ENCODE assay signal across 23 cellular contexts in genomic region chr10:91955114-91955513, GRCh38.
"Had no signal": no experiment of that assay in that cellular context is flagged by ENCODE, and none has a peak within 500 bp of the region (broad histone marks: within the 10 kb centered on the region; RNA-seq: fewer than 3 reads in every experiment).

No MANE protein-coding gene starts in this region.

- ATAC-seq: activated CD8-positive, alpha-beta memory T cell treated with anti-CD3 and anti-CD28 coated beads, Interleukin-2, amount 10 ng/mL, durations not matched to agents 7 days and 5 days; activated CD8-positive, alpha-beta T cell treated with anti-CD3 and anti-CD28 coated beads for 36 hours; activated naive CD8-positive, alpha-beta T cell treated with anti-CD3 and anti-CD28 coated beads, Interleukin-2, amount 50 U/mL, for 24 hours; esophagus mucosa; gastroesophageal sphincter; left cardiac atrium; right lobe of liver had no signal

- H3K4me1 Mint-ChIP-seq: activated B cell treated with CpG ODN at 0.5 μM for 24 hours; activated CD8-positive, alpha-beta memory T cell treated with anti-CD3 and anti-CD28 coated beads, Interleukin-2, amount 10 ng/mL, durations not matched to agents 7 days and 5 days; activated naive CD8-positive, alpha-beta T cell treated with anti-CD3 and anti-CD28 coated beads, Interleukin-2, amount 50 U/mL, for 24 hours; memory B cell; nephron had no signal

- H3K4me1 ChIP-seq: gastroesophageal sphincter, right lobe of liver, thyroid gland had no signal

- H3K9me3 Mint-ChIP-seq: activated B cell treated with CpG ODN at 0.5 μM for 24 hours; activated CD8-positive, alpha-beta T cell treated with anti-CD3 and anti-CD28 coated beads for 36 hours; activated naive CD8-positive, alpha-beta T cell treated with anti-CD3 and anti-CD28 coated beads, Interleukin-2, amount 50 U/mL, for 24 hours; memory B cell; nephron; stimulated activated naive CD8-positive, alpha-beta T cell treated with anti-CD3 and anti-CD28 coated beads, Interleukin-15, Interleukin-2, amounts not matched to agents 100 ng/mL and 50 ng/mL, for 24 hours had no signal

- H3K27me3 ChIP-seq: gastroesophageal sphincter, right lobe of liver, thyroid gland had no signal

- H3K27ac ChIP-seq: gastroesophageal sphincter, right lobe of liver, skin epidermis, thyroid gland had no signal

- DNase-seq: activated B cell treated with CpG ODN at 0.5 μM for 24 hours; activated CD4-positive, alpha-beta T cell treated with anti-CD3 and anti-CD28 coated beads for 48 hours; activated CD8-positive, alpha-beta memory T cell treated with anti-CD3 and anti-CD28 coated beads, Interleukin-2, amount 10 ng/mL, durations not matched to agents 7 days and 5 days; activated CD8-positive, alpha-beta T cell treated with anti-CD3 and anti-CD28 coated beads for 36 hours; activated effector memory CD4-positive, alpha-beta T cell treated with anti-CD3 and anti-CD28 coated beads, Interleukin-2, amount 50 U/mL, for 16 hours; activated naive CD4-positive, alpha-beta T cell treated with anti-CD3 and anti-CD28 coated beads, Interleukin-2, amount 50 U/mL, for 16 hours; activated naive CD8-positive, alpha-beta T cell treated with anti-CD3 and anti-CD28 coated beads, Interleukin-2, amount 50 U/mL, for 24 hours; activated T-cell treated with anti-CD3 and anti-CD28 coated beads for 4 hours; effector memory CD4-positive, alpha-beta T cell; head of caudate nucleus; hypothalamus; left cardiac atrium; nucleus accumbens; right lobe of liver; stimulated activated CD4-positive, alpha-beta T cell treated with anti-CD3 and anti-CD28 coated beads, Interleukin-1b, Interleukin-23, amount 100 ng/mL, for 48 hours; substantia nigra; thyroid gland had no signal

- H3K27ac Mint-ChIP-seq: activated B cell treated with CpG ODN at 0.5 μM for 24 hours; activated CD8-positive, alpha-beta memory T cell treated with anti-CD3 and anti-CD28 coated beads, Interleukin-2, amount 10 ng/mL, durations not matched to agents 7 days and 5 days; activated CD8-positive, alpha-beta T cell treated with anti-CD3 and anti-CD28 coated beads for 36 hours; activated naive CD8-positive, alpha-beta T cell treated with anti-CD3 and anti-CD28 coated beads, Interleukin-2, amount 50 U/mL, for 24 hours; memory B cell; nephron; stimulated activated naive CD8-positive, alpha-beta T cell treated with anti-CD3 and anti-CD28 coated beads, Interleukin-15, Interleukin-2, amounts not matched to agents 100 ng/mL and 50 ng/mL, for 24 hours had no signal

- H3K9me3 ChIP-seq: gastroesophageal sphincter, right lobe of liver, thyroid gland had no signal

- H3K27me3 Mint-ChIP-seq: activated B cell treated with CpG ODN at 0.5 μM for 24 hours; activated CD8-positive, alpha-beta memory T cell treated with anti-CD3 and anti-CD28 coated beads, Interleukin-2, amount 10 ng/mL, durations not matched to agents 7 days and 5 days; activated CD8-positive, alpha-beta T cell treated with anti-CD3 and anti-CD28 coated beads for 36 hours; activated naive CD8-positive, alpha-beta T cell treated with anti-CD3 and anti-CD28 coated beads, Interleukin-2, amount 50 U/mL, for 24 hours; memory B cell; stimulated activated naive CD8-positive, alpha-beta T cell treated with anti-CD3 and anti-CD28 coated beads, Interleukin-15, Interleukin-2, amounts not matched to agents 100 ng/mL and 50 ng/mL, for 24 hours had no signal

- H3K4me3 ChIP-seq: gastroesophageal sphincter, right lobe of liver, skin epidermis, thyroid gland had no signal

- H3K4me3 Mint-ChIP-seq: activated B cell treated with CpG ODN at 0.5 μM for 24 hours; activated CD8-positive, alpha-beta memory T cell treated with anti-CD3 and anti-CD28 coated beads, Interleukin-2, amount 10 ng/mL, durations not matched to agents 7 days and 5 days; activated CD8-positive, alpha-beta T cell treated with anti-CD3 and anti-CD28 coated beads for 36 hours; activated naive CD8-positive, alpha-beta T cell treated with anti-CD3 and anti-CD28 coated beads, Interleukin-2, amount 50 U/mL, for 24 hours; memory B cell; nephron; stimulated activated naive CD8-positive, alpha-beta T cell treated with anti-CD3 and anti-CD28 coated beads, Interleukin-15, Interleukin-2, amounts not matched to agents 100 ng/mL and 50 ng/mL, for 24 hours had no signal
